ENCODE assay signal across 19 cellular contexts in the genomic region with DNA sequence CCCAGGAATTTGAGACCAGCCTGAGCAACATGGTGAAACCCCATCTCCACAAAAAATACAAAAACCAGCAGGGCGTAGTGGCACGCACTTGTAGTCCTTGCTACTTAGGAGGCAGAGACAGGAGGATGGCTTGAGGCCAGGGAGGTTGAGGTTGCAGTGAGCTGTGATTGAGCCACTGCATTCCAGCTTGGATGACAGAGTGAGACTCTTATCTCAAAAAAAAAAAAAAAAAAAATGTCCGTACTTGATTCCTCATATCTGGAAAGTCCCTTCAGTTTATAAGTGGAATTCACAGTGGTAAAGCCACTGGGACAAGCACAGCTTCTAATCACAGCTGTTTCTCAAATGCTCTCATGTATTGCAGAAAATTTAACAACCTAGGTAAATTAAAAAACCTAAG.
DNase-seq lines count a peak whose midpoint lies in the region; ATAC-seq, FAIRE-seq and TF ChIP-seq lines count a peak whose summit lies in the region.
"Had no signal": no experiment of that assay in that cellular context is flagged by ENCODE, and none has a peak within 500 bp of the region (broad histone marks: within the 10 kb centered on the region; RNA-seq: fewer than 3 reads in every experiment).

No MANE protein-coding gene starts in this region.

- H3K36me3 Mint-ChIP-seq in endodermal cell (ENCODE audit: low read depth), result no peaks in the 10 kb centered on the region
- H3K36me3 Mint-ChIP-seq: stimulated activated naive B cell treated with anti-CD40 and anti-IgM and Interleukin-4, amounts not matched to agents 10 μg/mL and 1 μg/mL and 100 μg/mL, for 72 hours had no signal

- peaks cover 12% of the 10 kb centered on the region for H3K27me3 Mint-ChIP-seq in endodermal cell (ENCODE audit: insufficient read depth)

- H3K4me1 Mint-ChIP-seq in endodermal cell, result peaks cover 18% of the 10 kb centered on the region

- no peaks in the 10 kb centered on the region for H3K36me3 ChIP-seq in ACC112 (ENCODE audit: insufficient read depth, low read length)
- H3K36me3 ChIP-seq in brain microvascular endothelial cell (replicated peaks), result no peaks in the 10 kb centered on the region
- no peaks in the 10 kb centered on the region for H3K36me3 ChIP-seq in endodermal cell (ENCODE audit: control insufficient read depth, insufficient read depth, low read length)

- in situ Hi-C loops in brain microvascular endothelial cell (cut with HindIII; ENCODE audit: low pct_ligation_motif_present, low sequenced_read_pairs), result no loop called here

- peak overlapping the region; percentile 37; the same call in 1 of the 2 replicates for H3K27ac ChIP-seq in ACC112 (ENCODE audit: low read depth, low read length)
- H3K27ac ChIP-seq in brain microvascular endothelial cell, result peak overlapping the region; percentile 49
- H3K27ac ChIP-seq in endodermal cell (ENCODE audit: low read depth, low read length), result no peak overlapping the region

- CTCF ChIA-PET in HEK293T (lab: Yijun Ruan, JAX), result no interaction called here

- ATAC-seq in GM19324 (IDR thresholded peaks at IDR 0.05; ENCODE audit: low FRiP score, unreplicated experiment), result no peak
- ATAC-seq: esophagus mucosa; stimulated activated naive B cell treated with anti-CD40 and anti-IgM and Interleukin-4, amounts not matched to agents 10 μg/mL and 1 μg/mL and 100 μg/mL, for 72 hours had no signal

- no peak overlapping the region for H2AFZ ChIP-seq in ACC112 (ENCODE audit: low read length, unreplicated experiment)

- H3K9ac ChIP-seq in endodermal cell (ENCODE audit: extremely low read depth, low read length, poor library complexity, severe bottlenecking), result no peak overlapping the region

- POLR2A ChIA-PET in HEK293T (lab: Yijun Ruan, JAX), result no interaction called here

- H3K9me3 Mint-ChIP-seq in endodermal cell, result no peaks in the 10 kb centered on the region

- no peaks in the 10 kb centered on the region for H3K79me2 ChIP-seq in ACC112 (ENCODE audit: control insufficient read depth, insufficient read depth, low read length, unreplicated experiment)

- WGBS in endodermal cell (ENCODE audit: insufficient coverage in 1 of 2, insufficient read length in 1 of 2), 2 experiments, result 94% methylated on average over 3 of the region's 3 CpGs; no CpG with 5 or more reads in 1 of the 2 experiments

- H3K9me3 ChIP-seq in endodermal cell (ENCODE audit: control insufficient read depth, low read length), result no peaks in the 10 kb centered on the region
- H3K9me3 ChIP-seq: Caco-2 had no signal

- TF ChIP-seq CTCF in brain microvascular endothelial cell (IDR thresholded peaks at IDR 0.05; ENCODE audit: low read depth, low read length, missing control alignments) (no peak), endodermal cell (conservative IDR thresholded peaks at IDR 0.05) (no peak), D721Med (IDR thresholded peaks at IDR 0.05; ENCODE audit: insufficient read depth, missing control alignments) (no peak)

- H3K4me1 ChIP-seq in ACC112 (ENCODE audit: control insufficient read depth, insufficient read depth, low read length, unreplicated experiment), result peaks cover 6% of the 10 kb centered on the region
- H3K4me1 ChIP-seq in endodermal cell (ENCODE audit: control insufficient read depth, insufficient read depth, low read length), result peaks cover 3% of the 10 kb centered on the region

- H3K4me3 Mint-ChIP-seq in endodermal cell, result no peak overlapping the region
- H3K4me3 Mint-ChIP-seq: activated naive CD8-positive, alpha-beta T cell treated with anti-CD3 and anti-CD28 coated beads for 36 hours; stimulated activated naive B cell treated with anti-CD40 and anti-IgM and Interleukin-4, amounts not matched to agents 10 μg/mL and 1 μg/mL and 100 μg/mL, for 72 hours; T-helper 1 cell treated with Interleukin-12 subunit alpha and Interleukin-12 subunit beta and Interleukin-4 antibody, amounts not matched to agents 30 μg/mL and 1 μg/mL, for 36 hours had no signal

- no peak for FAIRE-seq in D721Med (lab: Jason Lieb, UNC)

- H3K4me3 ChIP-seq in ACC112 (ENCODE audit: low read depth, low read length) (no peak overlapping the region), brain microvascular endothelial cell (ENCODE audit: low read depth, low read length) (no peak overlapping the region), endodermal cell (ENCODE audit: low read length) (no peak overlapping the region)

- H3K27ac Mint-ChIP-seq in endodermal cell, result no peak overlapping the region
- H3K27ac Mint-ChIP-seq: activated naive CD8-positive, alpha-beta T cell treated with anti-CD3 and anti-CD28 coated beads for 36 hours; stimulated activated naive B cell treated with anti-CD40 and anti-IgM and Interleukin-4, amounts not matched to agents 10 μg/mL and 1 μg/mL and 100 μg/mL, for 72 hours; T-helper 1 cell treated with Interleukin-12 subunit alpha and Interleukin-12 subunit beta and Interleukin-4 antibody, amounts not matched to agents 30 μg/mL and 1 μg/mL, for 36 hours had no signal

- H3K27me3 ChIP-seq in ACC112 (ENCODE audit: insufficient read depth, low read length), result no peaks in the 10 kb centered on the region
- H3K27me3 ChIP-seq in brain microvascular endothelial cell (replicated peaks), result peaks cover 11% of the 10 kb centered on the region
- H3K27me3 ChIP-seq in endodermal cell (ENCODE audit: control insufficient read depth, insufficient read depth, low read length, poor library complexity, severe bottlenecking), result no peaks in the 10 kb centered on the region

- DNase-seq in HT1080 (ENCODE audit: low read depth) (peak; percentile 10), brain microvascular endothelial cell (peak; percentile 77), kidney glomerular epithelial cell (lab: John Stamatoyannopoulos, UW) (peak; percentile 37), endodermal cell (no peak), HEK293T (ENCODE audit: extremely low spot score) (no peak), D721Med (ENCODE audit: insufficient read length, low spot score) (no peak)
- DNase-seq: activated CD4-positive, alpha-beta T cell treated with anti-CD3 and anti-CD28 coated beads for 4 hours; activated naive CD8-positive, alpha-beta T cell treated with anti-CD3 and anti-CD28 coated beads for 36 hours; activated T-cell treated with anti-CD3 and anti-CD28 coated beads, Interleukin-2, amount 50 U/mL, for 1 hour; Caco-2; cortex of kidney; NCI-H2029 treated with DMSO at 0.1 percent for 48 hours; NCI-H748 treated with DMSO at 0.1 percent for 48 hours; occipital lobe; stimulated activated naive B cell treated with anti-CD40 and anti-IgM and Interleukin-4, amounts not matched to agents 10 μg/mL and 1 μg/mL and 100 μg/mL, for 72 hours had no signal

TF ChIP-seq in HEK293T, 16 proteins besides CTCF, POLR2A, EP300 and RAD21:
- TF ChIP-seq ZNF384 (IDR thresholded peaks at IDR 0.05), result no peak
- no peak for TF ChIP-seq L3MBTL2 (conservative IDR thresholded peaks at IDR 0.05)
- TF ChIP-seq CTBP1 (IDR thresholded peaks at IDR 0.05; ENCODE audit: borderline replicate concordance), result no peak
- no peak for TF ChIP-seq HDGF (IDR thresholded peaks at IDR 0.05; ENCODE audit: borderline replicate concordance)
- TF ChIP-seq ARNT (IDR thresholded peaks at IDR 0.05), result no peak
- TF ChIP-seq FOXA1 (IDR thresholded peaks at IDR 0.05), result no peak
- TF ChIP-seq SUZ12 (IDR thresholded peaks at IDR 0.05), result no peak
- no peak for TF ChIP-seq TARDBP (IDR thresholded peaks at IDR 0.05)
- no peak for TF ChIP-seq NFRKB (IDR thresholded peaks at IDR 0.05)
- no peak for TF ChIP-seq SP1 (IDR thresholded peaks at IDR 0.05)
- TF ChIP-seq FOXK2 (IDR thresholded peaks at IDR 0.05), result no peak

Comparison
In these comparisons a context has a peak if more than half of its experiments do, and no peak if none do; other contexts are left out.
1. DNase-seq: peak in HT1080 (single experiment), brain microvascular endothelial cell (single experiment) and kidney glomerular epithelial cell (single experiment); none in endodermal cell (single experiment), HEK293T (single experiment) and D721Med (single experiment).